Comparison of ENCODE assay signal across 16 cellular contexts in the genomic region with DNA sequence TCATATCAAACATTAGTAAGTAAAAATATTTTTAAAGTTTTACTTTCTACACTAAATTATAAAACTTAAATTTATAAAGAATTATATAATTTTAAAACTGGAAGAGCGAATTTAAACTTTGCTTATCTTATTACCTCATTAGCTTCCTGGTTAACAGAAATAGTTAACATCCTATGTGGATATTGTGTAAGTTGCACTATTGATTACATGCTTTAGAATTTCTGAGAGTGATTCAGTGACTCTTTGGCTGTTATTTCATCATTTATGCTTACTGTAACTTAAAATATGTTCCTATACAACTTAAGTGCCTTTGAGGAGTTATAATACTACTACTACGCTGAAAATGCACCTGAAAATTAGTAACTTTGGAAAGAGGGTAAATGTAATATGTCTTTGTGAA.
DNase-seq lines count a peak whose midpoint lies in the region; ATAC-seq, FAIRE-seq and TF ChIP-seq lines count a peak whose summit lies in the region.
"Had no signal": no experiment of that assay in that cellular context is flagged by ENCODE, and none has a peak within 500 bp of the region (broad histone marks: within the 10 kb centered on the region; RNA-seq: fewer than 3 reads in every experiment).

No MANE protein-coding gene starts in this region.

- POLR2A ChIA-PET in WTC11 (lab: Charles Lee) = no interaction called here

- CTCF ChIA-PET in WTC11 (lab: Charles Lee) = no interaction called here

- H3K36me3 Mint-ChIP-seq in WTC11 = no peaks in the 10 kb centered on the region
- H3K36me3 Mint-ChIP-seq: IgD-negative memory B cell had no signal

- peak; percentile 22 for DNase-seq in HCEC 1CT
- DNase-seq in WTC11 (ENCODE audit: low spot score) = no peak
- DNase-seq in epithelial cell of prostate (ENCODE audit: low read depth, low spot score) = no peak
- DNase-seq in stimulated activated CD4-positive, alpha-beta T cell treated with anti-CD3 and anti-CD28 coated beads, Interleukin-12 subunit alpha, Interleukin-12 subunit beta, amount 100 ng/mL, for 4 hours = no peak
- DNase-seq in activated naive CD4-positive, alpha-beta T cell treated with Interleukin-2 at 50 U/mL for 16 hours = no peak
- DNase-seq: C1 segment of cervical spinal cord; CD4-positive, alpha-beta T cell; DMS79; HFFc6 had no signal

- H3K4me1 Mint-ChIP-seq in WTC11 = no peaks in the 10 kb centered on the region
- H3K4me1 Mint-ChIP-seq: B cell had no signal

- 0 out of 2 replicates have a peak, but pooled peaks cover 4% of the 10 kb centered on the region for H3K9me3 Mint-ChIP-seq in WTC11
- H3K9me3 Mint-ChIP-seq: HFFc6 had no signal

- peak overlapping the region; percentile 37 for H3K27ac ChIP-seq in epithelial cell of prostate
- H3K27ac ChIP-seq: HL-60 had no signal

- no peak for TF ChIP-seq CTCF in WTC11 (IDR thresholded peaks at IDR 0.05)

- FAIRE-seq in A204.1 (lab: Jason Lieb, UNC) = peak; percentile 23
- FAIRE-seq: GM12878, H1 had no signal

- H3K27me3 Mint-ChIP-seq in WTC11 (ENCODE audit: low read depth) = no peaks in the 10 kb centered on the region
- H3K27me3 Mint-ChIP-seq: B cell; CD4-positive, alpha-beta T cell had no signal

- no peak overlapping the region for H3K27ac Mint-ChIP-seq in WTC11
- H3K27ac Mint-ChIP-seq: B cell; CD4-positive, alpha-beta T cell; HFFc6; IgD-negative memory B cell had no signal

- ATAC-seq in WTC11 (no peak), HG03039 (IDR thresholded peaks at IDR 0.05; ENCODE audit: unreplicated experiment) (no peak)
- ATAC-seq: GM12878 had no signal

- H3K4me3 Mint-ChIP-seq in WTC11 = no peak overlapping the region
- H3K4me3 Mint-ChIP-seq: B cell; CD4-positive, alpha-beta T cell; HFFc6; IgD-negative memory B cell had no signal

TF ChIP-seq in WTC11, 78 proteins besides CTCF, POLR2A, EP300 and RAD21:
- TF ChIP-seq, protein P1, sequence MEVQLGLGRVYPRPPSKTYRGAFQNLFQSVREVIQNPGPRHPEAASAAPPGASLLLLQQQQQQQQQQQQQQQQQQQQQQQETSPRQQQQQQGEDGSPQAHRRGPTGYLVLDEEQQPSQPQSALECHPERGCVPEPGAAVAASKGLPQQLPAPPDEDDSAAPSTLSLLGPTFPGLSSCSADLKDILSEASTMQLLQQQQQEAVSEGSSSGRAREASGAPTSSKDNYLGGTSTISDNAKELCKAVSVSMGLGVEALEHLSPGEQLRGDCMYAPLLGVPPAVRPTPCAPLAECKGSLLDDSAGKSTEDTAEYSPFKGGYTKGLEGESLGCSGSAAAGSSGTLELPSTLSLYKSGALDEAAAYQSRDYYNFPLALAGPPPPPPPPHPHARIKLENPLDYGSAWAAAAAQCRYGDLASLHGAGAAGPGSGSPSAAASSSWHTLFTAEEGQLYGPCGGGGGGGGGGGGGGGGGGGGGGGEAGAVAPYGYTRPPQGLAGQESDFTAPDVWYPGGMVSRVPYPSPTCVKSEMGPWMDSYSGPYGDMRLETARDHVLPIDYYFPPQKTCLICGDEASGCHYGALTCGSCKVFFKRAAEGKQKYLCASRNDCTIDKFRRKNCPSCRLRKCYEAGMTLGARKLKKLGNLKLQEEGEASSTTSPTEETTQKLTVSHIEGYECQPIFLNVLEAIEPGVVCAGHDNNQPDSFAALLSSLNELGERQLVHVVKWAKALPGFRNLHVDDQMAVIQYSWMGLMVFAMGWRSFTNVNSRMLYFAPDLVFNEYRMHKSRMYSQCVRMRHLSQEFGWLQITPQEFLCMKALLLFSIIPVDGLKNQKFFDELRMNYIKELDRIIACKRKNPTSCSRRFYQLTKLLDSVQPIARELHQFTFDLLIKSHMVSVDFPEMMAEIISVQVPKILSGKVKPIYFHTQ (CRISPR knock-in tag; IDR thresholded peaks at IDR 0.05) = no peak
- TF ChIP-seq GABPB1 (CRISPR knock-in tag; IDR thresholded peaks at IDR 0.05) = peak; percentile 93
